In the genomic region with DNA sequence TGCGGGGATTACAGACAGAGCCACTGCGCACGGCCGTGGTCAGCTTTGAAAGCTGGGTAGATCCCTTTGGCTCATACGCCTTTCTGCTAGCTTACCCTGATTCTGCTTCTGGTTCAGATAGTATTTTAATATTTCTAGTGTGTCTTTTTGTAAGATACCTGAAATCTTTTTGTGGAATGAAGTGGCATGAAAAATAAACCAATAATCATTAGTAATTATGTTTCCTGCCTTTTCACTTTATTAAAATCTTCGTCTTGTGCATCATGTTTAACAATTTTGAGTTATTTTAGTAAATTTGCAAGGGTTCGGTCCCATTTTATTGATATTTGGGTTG, we compare ENCODE assay signal across 8 cellular contexts.
DNase-seq lines count a peak whose midpoint lies in the region; ATAC-seq, FAIRE-seq and TF ChIP-seq lines count a peak whose summit lies in the region.
"Not testable (repeated sequence)": the region's sequence is repeated elsewhere in the genome, so short reads cannot be mapped to it uniquely, and the experiment has no call there.

No MANE protein-coding gene starts in this region.

- peak; percentile 16 for ATAC-seq in HG03060 (IDR thresholded peaks at IDR 0.05; ENCODE audit: low read depth, unreplicated experiment)

- not testable (repeated sequence) for H4K20me1 ChIP-seq in keratinocyte (ENCODE audit: control insufficient read depth, extremely low read depth, insufficient read depth, low read length); neural cell (ENCODE audit: insufficient read depth)

- not testable (repeated sequence) for H3K9me2 ChIP-seq in neural cell (ENCODE audit: insufficient read depth, low read length)

- not testable (repeated sequence) for H3K9me1 ChIP-seq in keratinocyte (ENCODE audit: control insufficient read depth, extremely low read depth, insufficient read depth, low read length)

- H3K79me2 ChIP-seq in keratinocyte (ENCODE audit: control insufficient read depth, insufficient read depth, low read length) = peaks cover 14% of the 10 kb centered on the region
- not testable (repeated sequence) for H3K79me2 ChIP-seq in neural cell (replicated peaks; ENCODE audit: insufficient read depth, low read length)

- 83 to 84% methylated on average over 3 of the region's 7 CpGs for WGBS in endodermal cell (ENCODE audit: insufficient coverage in 1 of 2, insufficient read length in 1 of 2), 2 experiments

- H3K4me2 ChIP-seq in keratinocyte (ENCODE audit: control insufficient read depth, extremely low read depth, insufficient read depth, low read depth, low read length) = peak overlapping the region; percentile 69
- not testable (repeated sequence) for H3K4me2 ChIP-seq in neural cell (ENCODE audit: low read length)

- not testable (repeated sequence) for H3K27ac ChIP-seq in SK-N-MC; endodermal cell (ENCODE audit: low read depth, low read length); keratinocyte (ENCODE audit: control insufficient read depth, insufficient read depth, low read length); neural cell (ENCODE audit: low read length)
- H3K27ac ChIP-seq in stomach smooth muscle (ENCODE audit: low read length) = peak overlapping the region; percentile 53

- H3F3A ChIP-seq in neural cell (ENCODE audit: insufficient read depth, low read length, poor library complexity, severe bottlenecking) = not testable (repeated sequence)

- not testable (repeated sequence) for H3K4me1 Mint-ChIP-seq in activated naive CD8-positive, alpha-beta T cell treated with anti-CD3 and anti-CD28 coated beads for 36 hours; endodermal cell

- H3K4me3 Mint-ChIP-seq in activated naive CD8-positive, alpha-beta T cell treated with anti-CD3 and anti-CD28 coated beads for 36 hours = peak overlapping the region; percentile 75
- peak overlapping the region; percentile 59 for H3K4me3 Mint-ChIP-seq in endodermal cell

- H3K4me3 ChIP-seq in BE2C (ENCODE audit: low read depth, low read length) (peak overlapping the region; percentile 68), SK-N-MC (peak overlapping the region; percentile 88), endodermal cell (ENCODE audit: low read length) (peak overlapping the region; percentile 80), keratinocyte (ENCODE audit: control insufficient read depth in 2 of 3, extremely low read depth in 1 of 3, insufficient read depth in 2 of 3, low read depth in 1 of 3, low read length in 3 of 3) (peak overlapping the region; percentile 63 to 68 (median 65)), neural cell (ENCODE audit: low read length) (peak overlapping the region; percentile 66), stomach smooth muscle (ENCODE audit: low read length in 2 of 2) (peak overlapping the region; percentile 57 to 79)

- peak overlapping the region; percentile 76 for H2AFZ ChIP-seq in keratinocyte (ENCODE audit: control insufficient read depth, low read length)
- peak overlapping the region; percentile 56 for H2AFZ ChIP-seq in neural cell (ENCODE audit: low read depth, low read length)

- not testable (repeated sequence) for H3K4me1 ChIP-seq in BE2C; endodermal cell (ENCODE audit: control insufficient read depth, insufficient read depth, low read length); keratinocyte (ENCODE audit: control insufficient read depth, extremely low read depth, insufficient read depth, low read length); stomach smooth muscle (ENCODE audit: control insufficient read depth, insufficient read depth, low read length)

- TF ChIP-seq EP300 in neural cell (conservative IDR thresholded peaks at IDR 0.05; ENCODE audit: poor library complexity, severe bottlenecking) = not testable (repeated sequence)

- H3K9me3 ChIP-seq in BE2C; SK-N-MC (ENCODE audit: low read depth, low read length); endodermal cell (ENCODE audit: control insufficient read depth, low read length); keratinocyte (ENCODE audit: control insufficient read depth, low read depth, low read length); neural cell (ENCODE audit: low read length); stomach smooth muscle (ENCODE audit: control insufficient read depth in 2 of 2, low read length in 2 of 2): not testable (repeated sequence)

- peak overlapping the region; percentile 65 for H3K27ac Mint-ChIP-seq in activated naive CD8-positive, alpha-beta T cell treated with anti-CD3 and anti-CD28 coated beads for 36 hours
- not testable (repeated sequence) for H3K27ac Mint-ChIP-seq in endodermal cell

- not testable (repeated sequence) for TF ChIP-seq RAD21 in neural cell (conservative IDR thresholded peaks at IDR 0.05)

- not testable (repeated sequence) for TF ChIP-seq CTCF in BE2C (IDR thresholded peaks at IDR 0.05; ENCODE audit: low read depth, low read length); endodermal cell (conservative IDR thresholded peaks at IDR 0.05); keratinocyte (optimal IDR thresholded peaks at IDR 0.05 in 1 of 3, IDR thresholded peaks at IDR 0.05 in 1 of 3, conservative IDR thresholded peaks at IDR 0.05 in 1 of 3; ENCODE audit: extremely low read depth in 1 of 3, insufficient read depth in 2 of 3, low read length in 3 of 3); neural cell (IDR thresholded peaks at IDR 0.05; ENCODE audit: poor library complexity, severe bottlenecking)

- FAIRE-seq in keratinocyte (lab: Jason Lieb, UNC) = not testable (repeated sequence)

- not testable (repeated sequence) for DNase-seq in BE2C; SK-N-MC (ENCODE audit: low read depth, low spot score); activated naive CD8-positive, alpha-beta T cell treated with anti-CD3 and anti-CD28 coated beads for 36 hours; endodermal cell; keratinocyte (ENCODE audit: low read depth, low spot score)

- H3K27me3 ChIP-seq in BE2C; endodermal cell (ENCODE audit: control insufficient read depth, insufficient read depth, low read length, poor library complexity, severe bottlenecking); keratinocyte (ENCODE audit: control insufficient read depth, extremely low read depth, insufficient read depth, low read length); neural cell (ENCODE audit: insufficient read depth, low read depth, low read length); stomach smooth muscle (ENCODE audit: control insufficient read depth in 1 of 2, insufficient read depth in 2 of 2, low read length in 2 of 2): not testable (repeated sequence)

- dilution Hi-C loops in keratinocyte (cut with MboI; ENCODE audit: extremely low pct_ligation_motif_present, low sequenced_read_pairs) = not testable (repeated sequence)

- H3K9ac ChIP-seq in SK-N-MC (ENCODE audit: insufficient read length) (peak overlapping the region; percentile 94), keratinocyte (ENCODE audit: control insufficient read depth, extremely low read depth, insufficient read depth, low read length) (peak overlapping the region; percentile 81), neural cell (ENCODE audit: low read length) (peak overlapping the region; percentile 71), stomach smooth muscle (ENCODE audit: low read length in 2 of 2) (peak overlapping the region; percentile 70 to 74)
- H3K9ac ChIP-seq in endodermal cell (ENCODE audit: extremely low read depth, low read length, poor library complexity, severe bottlenecking) = not testable (repeated sequence)

- H3K9me3 Mint-ChIP-seq in activated naive CD8-positive, alpha-beta T cell treated with anti-CD3 and anti-CD28 coated beads for 36 hours; endodermal cell: not testable (repeated sequence)

- H3K27me3 Mint-ChIP-seq in activated naive CD8-positive, alpha-beta T cell treated with anti-CD3 and anti-CD28 coated beads for 36 hours; endodermal cell (ENCODE audit: insufficient read depth): not testable (repeated sequence)

- H3K36me3 Mint-ChIP-seq in activated naive CD8-positive, alpha-beta T cell treated with anti-CD3 and anti-CD28 coated beads for 36 hours; endodermal cell (ENCODE audit: low read depth): not testable (repeated sequence)

- H3K36me3 ChIP-seq in BE2C; SK-N-MC (ENCODE audit: insufficient read depth, low read length); endodermal cell (ENCODE audit: control insufficient read depth, insufficient read depth, low read length); keratinocyte (ENCODE audit: control insufficient read depth in 2 of 2, extremely low read depth in 1 of 2, insufficient read depth in 2 of 2, low read length in 2 of 2); neural cell (ENCODE audit: insufficient read depth, low read length); stomach smooth muscle (ENCODE audit: control insufficient read depth in 2 of 2, insufficient read depth in 2 of 2, low read length in 2 of 2): not testable (repeated sequence)
